15 cellular contexts compared by ENCODE assay signal in the genomic region with DNA sequence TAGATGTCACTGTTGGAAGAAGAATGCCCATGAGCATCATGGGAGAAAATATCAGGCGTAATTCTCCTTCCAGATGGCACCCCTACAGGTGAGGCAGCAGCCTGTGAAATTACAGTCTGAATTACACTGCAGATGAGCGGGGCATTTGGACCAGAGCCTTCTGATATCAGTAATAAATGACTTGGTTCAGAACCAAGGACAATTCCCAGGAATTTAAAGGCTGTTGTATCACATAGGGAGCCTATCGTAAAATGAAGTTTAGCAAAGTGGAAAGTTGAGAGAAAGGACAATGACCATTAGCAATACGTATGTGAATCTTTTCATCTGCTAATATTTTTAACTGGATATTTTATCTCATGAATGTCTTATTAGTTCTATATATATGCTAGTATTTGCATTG.
DNase-seq lines count a peak whose midpoint lies in the region; TF ChIP-seq lines count a peak whose summit lies in the region.
"Had no signal": no experiment of that assay in that cellular context is flagged by ENCODE, and none has a peak within 500 bp of the region (broad histone marks: within the 10 kb centered on the region; RNA-seq: fewer than 3 reads in every experiment).

No MANE protein-coding gene starts in this region.

- H4K5ac ChIP-seq in H9 (ENCODE audit: insufficient read length, low read depth, low read length), result no peak overlapping the region

- no peak overlapping the region for H3T11ph ChIP-seq in H9 (ENCODE audit: low read length)

- H3F3A ChIP-seq in smooth muscle cell (ENCODE audit: low read depth), result no peaks in the 10 kb centered on the region

- no peak overlapping the region for H2BK5ac ChIP-seq in H9 (ENCODE audit: insufficient read length, low read length)

- no peaks in the 10 kb centered on the region for H3K27me3 Mint-ChIP-seq in H9 (ENCODE audit: low read depth)
- H3K27me3 Mint-ChIP-seq: CD8-positive, alpha-beta memory T cell had no signal

- H2BK120ac ChIP-seq in H9 (ENCODE audit: low read depth, low read length, poor library complexity, severe bottlenecking), result no peak overlapping the region

- in situ Hi-C loops in G401 (cut with HindIII; ENCODE audit: low sequenced_read_pairs), result no loop called here

- no peak overlapping the region for H3K14ac ChIP-seq in H9 (ENCODE audit: insufficient read depth, low read length)

- no peaks in the 10 kb centered on the region; the same call in 1 of the 2 replicates for H3K4me1 ChIP-seq in H9 (ENCODE audit: insufficient read depth, low read length)
- no peaks in the 10 kb centered on the region for H3K4me1 ChIP-seq in smooth muscle cell (ENCODE audit: low read depth)
- no peaks in the 10 kb centered on the region for H3K4me1 ChIP-seq in uterus

- H2BK20ac ChIP-seq in H9 (ENCODE audit: low read depth, low read length, poor library complexity, severe bottlenecking), result no peak overlapping the region

- no peak overlapping the region for H3K4me3 ChIP-seq in smooth muscle cell
- no peak overlapping the region for H3K4me3 ChIP-seq in uterus
- H3K4me3 ChIP-seq: GM23248 had no signal

- H2BK15ac ChIP-seq in H9 (ENCODE audit: low read depth, low read length), result no peak overlapping the region

- WGBS in H9 (ENCODE audit: extremely low coverage, insufficient read length, low lambda C conversion rate), result no CpG with 5 or more reads among the region's 4 CpGs
- 92% methylated on average over 4 of the region's 4 CpGs for WGBS in smooth muscle cell (ENCODE audit: low lambda C conversion rate)

- H4K8ac ChIP-seq in H9 (replicated peaks; ENCODE audit: insufficient read length, low read depth, low read length), result no peak overlapping the region

- DNase-seq in H9 (no peak), NCI-H69 (lab: John Stamatoyannopoulos, UW) (peak; percentile 34), astrocyte of the hippocampus (ENCODE audit: low read depth, low spot score) (peak; percentile 2), myocyte (ENCODE audit: low read depth) (peak; percentile 6), smooth muscle cell (lab: John Stamatoyannopoulos, UW; ENCODE audit: unreplicated experiment) (no peak), G401 (ENCODE audit: low spot score) (no peak), COLO829 (ENCODE audit: low spot score) (no peak), uterus (no peak)
- DNase-seq: CD8-positive, alpha-beta memory T cell; DMS153; DMS79 treated with DMSO at 0.1 percent for 48 hours; EL; GDM1; GM23248; H7 had no signal

- H3K9me3 ChIP-seq in H9 (ENCODE audit: control insufficient read depth, low read depth, low read length) (no peaks in the 10 kb centered on the region), smooth muscle cell (replicated peaks; ENCODE audit: low read depth) (no peaks in the 10 kb centered on the region), uterus (no peaks in the 10 kb centered on the region)

- TF ChIP-seq CTCF in H9 (conservative IDR thresholded peaks at IDR 0.05) (peak; percentile 25; the same call in 1 of the 3 replicates), smooth muscle cell (IDR thresholded peaks at IDR 0.05; ENCODE audit: borderline replicate concordance, insufficient read depth, poor library complexity, severe bottlenecking) (no peak), uterus (IDR thresholded peaks at IDR 0.05) (no peak)

- no peaks in the 10 kb centered on the region for H4K20me1 ChIP-seq in H9 (ENCODE audit: control insufficient read depth, insufficient read depth, insufficient read length)
- no peaks in the 10 kb centered on the region for H4K20me1 ChIP-seq in smooth muscle cell (ENCODE audit: low read depth)

- no peaks in the 10 kb centered on the region for H3K36me3 ChIP-seq in smooth muscle cell (ENCODE audit: low read depth)
- no peaks in the 10 kb centered on the region for H3K36me3 ChIP-seq in uterus

- no peak overlapping the region for H4K91ac ChIP-seq in H9 (ENCODE audit: insufficient read length, low read depth, low read length)

- H3K23ac ChIP-seq in H9 (ENCODE audit: insufficient read length, low read depth, low read length), result no peak overlapping the region

- H3K9me3 Mint-ChIP-seq in H9, result no peaks in the 10 kb centered on the region
- H3K9me3 Mint-ChIP-seq: CD8-positive, alpha-beta memory T cell had no signal

- no peak overlapping the region for H3K18ac ChIP-seq in H9 (ENCODE audit: insufficient read length, low read depth, low read length)

- no peak overlapping the region for H3K4me3 Mint-ChIP-seq in H9
- H3K4me3 Mint-ChIP-seq: CD8-positive, alpha-beta memory T cell had no signal

- intact Hi-C loops in uterus (cut with DNase I; ENCODE audit: low total_unique reads), result no loop called here

- no peak overlapping the region for H3K4me2 ChIP-seq in H9 (ENCODE audit: insufficient read depth, insufficient read length, low read length)
- no peak overlapping the region for H3K4me2 ChIP-seq in smooth muscle cell

- no peak overlapping the region for H3K27ac Mint-ChIP-seq in H9
- H3K27ac Mint-ChIP-seq: CD8-positive, alpha-beta memory T cell had no signal

- peaks cover 6% of the 10 kb centered on the region in 2 experiments for H3K4me1 Mint-ChIP-seq in H9

- H2AFZ ChIP-seq in H9 (ENCODE audit: low read length) (no peak overlapping the region), smooth muscle cell (ENCODE audit: low read depth) (no peak overlapping the region)
- H2AFZ ChIP-seq: GM23248 had no signal

- H2AK5ac ChIP-seq in H9 (ENCODE audit: insufficient read length, low read length), result no peak overlapping the region

- H3K9ac ChIP-seq in H9 (ENCODE audit: extremely low read depth, insufficient read length, low read length) (no peak overlapping the region), smooth muscle cell (ENCODE audit: low read depth) (no peak overlapping the region)
- H3K9ac ChIP-seq: GM23248 had no signal

- 0 out of 7 replicates have a peak, but pooled peaks cover 0 to 2% (median 0%) of the 10 kb centered on the region in 3 experiments for H3K36me3 Mint-ChIP-seq in H9 (ENCODE audit: insufficient read depth in 1 of 3, low read depth in 3 of 3)

- H2BK12ac ChIP-seq in H9 (ENCODE audit: insufficient read length, low read depth, low read length), result no peak overlapping the region

- H3K56ac ChIP-seq in H9 (ENCODE audit: insufficient read length, low read depth, low read length), result no peak overlapping the region

- H3K27me3 ChIP-seq in H9 (ENCODE audit: insufficient read depth, low read length), result no peaks in the 10 kb centered on the region
- H3K27me3 ChIP-seq in smooth muscle cell (ENCODE audit: low read depth), result no peaks in the 10 kb centered on the region
- H3K27me3 ChIP-seq in uterus, result no peaks in the 10 kb centered on the region

- H3K27ac ChIP-seq in H9 (ENCODE audit: insufficient read length, low read depth, low read length) (no peak overlapping the region), smooth muscle cell (ENCODE audit: low read depth) (no peak overlapping the region), uterus (no peak overlapping the region)
- H3K27ac ChIP-seq: GM23248 had no signal

- no peak for TF ChIP-seq POLR2A in uterus (IDR thresholded peaks at IDR 0.05)

- no peak overlapping the region for H3K4ac ChIP-seq in H9 (ENCODE audit: low read depth, low read length)

- no peaks in the 10 kb centered on the region for H3K79me1 ChIP-seq in H9 (ENCODE audit: insufficient read depth, low read depth, low read length, poor library complexity, severe bottlenecking)

- no peaks in the 10 kb centered on the region for H3K23me2 ChIP-seq in H9 (ENCODE audit: insufficient read length, low read depth, low read length, poor library complexity, severe bottlenecking)

- H3K79me2 ChIP-seq in H9 (ENCODE audit: insufficient read depth, low read length), result no peaks in the 10 kb centered on the region
- no peaks in the 10 kb centered on the region for H3K79me2 ChIP-seq in smooth muscle cell (ENCODE audit: low read depth)

Comparison
In these comparisons a context has a peak if more than half of its experiments do, and no peak if none do; other contexts are left out.
1. DNase-seq: peak in NCI-H69 (single experiment), astrocyte of the hippocampus (single experiment) and myocyte (single experiment); none in H9 (single experiment), smooth muscle cell (single experiment), G401 (single experiment), COLO829 (single experiment) and uterus (0 of 2).